Comparison of ENCODE assay signal across 13 cellular contexts in genomic region chr22:45775569-45776312, GRCh38.
DNase-seq lines count a peak whose midpoint lies in the region; ATAC-seq and TF ChIP-seq lines count a peak whose summit lies in the region.
"Had no signal": no experiment of that assay in that cellular context is flagged by ENCODE, and none has a peak within 500 bp of the region (broad histone marks: within the 10 kb centered on the region; RNA-seq: fewer than 3 reads in every experiment).

No MANE protein-coding gene starts in this region.

- H3K4me1 ChIP-seq in BLaER1 treated with 17β-estradiol and CSF1 and Interleukin-3, amounts not matched to agents 10 nM and 100 nM, result peaks cover 17 to 33% (median 21%) of the 10 kb centered on the region in 10 experiments

- peak overlapping the region in 10 of 11 experiments; percentile 35 to 78 (median 60); a peak in 17 of 22 replicates for H3K4me2 ChIP-seq in BLaER1 treated with 17β-estradiol and CSF1 and Interleukin-3, amounts not matched to agents 10 nM and 100 nM

- H3K4me1 Mint-ChIP-seq in natural killer cell treated with Interleukin-12 subunit alpha and Interleukin-12 subunit beta and Interleukin-15 and Interleukin-18, amount 100 ng/mL, for 72 hours (ENCODE audit: low read depth in 2 of 2), result peaks cover 2 to 10% of the 10 kb centered on the region in 2 donors

- H3K27ac ChIP-seq in BLaER1 treated with 17β-estradiol and CSF1 and Interleukin-3, amounts not matched to agents 10 nM and 100 nM, result peak overlapping the region in 4 of 11 experiments; percentile 13 to 64 (median 60); a peak in 6 of 22 replicates
- H3K27ac ChIP-seq: cardiac muscle cell had no signal

- H3K36me3 ChIP-seq in BLaER1 treated with 17β-estradiol and CSF1 and Interleukin-3, amounts not matched to agents 10 nM and 100 nM, result peaks cover 33 to 89% (median 60%) of the 10 kb centered on the region in 11 experiments
- H3K36me3 ChIP-seq: cardiac muscle cell had no signal

- H3K27ac Mint-ChIP-seq in natural killer cell treated with Interleukin-12 subunit alpha and Interleukin-12 subunit beta and Interleukin-15 and Interleukin-18, amount 100 ng/mL, for 72 hours, result no peak overlapping the region

- peaks cover 2 to 7% (median 3%) of the 10 kb centered on the region in 11 experiments; a peak in 16 of 22 replicates for H3K9me3 ChIP-seq in BLaER1 treated with 17β-estradiol and CSF1 and Interleukin-3, amounts not matched to agents 10 nM and 100 nM (replicated peaks in 1 of 11)

- H3K36me3 Mint-ChIP-seq in natural killer cell treated with Interleukin-12 subunit alpha and Interleukin-12 subunit beta and Interleukin-15 and Interleukin-18, amount 100 ng/mL, for 72 hours, result no peaks in the 10 kb centered on the region

- ATAC-seq in HG02852 (IDR thresholded peaks at IDR 0.05; ENCODE audit: unreplicated experiment) (peak; percentile 48), left cardiac atrium (no peak)
- ATAC-seq in natural killer cell treated with Interleukin-12 subunit alpha and Interleukin-12 subunit beta and Interleukin-15 and Interleukin-18, amount 100 ng/mL, for 72 hours, result no peak

- no peaks in the 10 kb centered on the region for H3K27me3 ChIP-seq in BLaER1 treated with 17β-estradiol and CSF1 and Interleukin-3, amounts not matched to agents 10 nM and 100 nM
- H3K27me3 ChIP-seq: cardiac muscle cell had no signal

- peak; percentile 32 for TF ChIP-seq POLR2A in GM19193 (IDR thresholded peaks at IDR 0.05; ENCODE audit: extremely low read depth, insufficient read depth, insufficient read length)

- no peaks in the 10 kb centered on the region for H3K27me3 Mint-ChIP-seq in natural killer cell treated with Interleukin-12 subunit alpha and Interleukin-12 subunit beta and Interleukin-15 and Interleukin-18, amount 100 ng/mL, for 72 hours

- H3K9ac ChIP-seq in BLaER1 treated with 17β-estradiol and CSF1 and Interleukin-3, amounts not matched to agents 10 nM and 100 nM, result no peak overlapping the region

- peaks cover 10 to 89% (median 41%) of the 10 kb centered on the region in 11 experiments; a peak in 16 of 22 replicates for H4K20me1 ChIP-seq in BLaER1 treated with 17β-estradiol and CSF1 and Interleukin-3, amounts not matched to agents 10 nM and 100 nM

- intact Hi-C loops in left cardiac atrium (cut with DNase I), result no loop called here

- peak; percentile 88 for DNase-seq in NAMALWA (ENCODE audit: low spot score)
- DNase-seq in left cardiac atrium, result no peak
- DNase-seq in natural killer cell treated with Interleukin-12 subunit alpha and Interleukin-12 subunit beta and Interleukin-15 and Interleukin-18, amount 100 ng/mL, for 72 hours (ENCODE audit: low spot score), result no peak
- no peak for DNase-seq in DMS79 treated with DMSO at 0.1 percent for 48 hours (lab: John Stamatoyannopoulos, UW)
- DNase-seq in activated CD4-positive, alpha-beta T cell treated with anti-CD3 and anti-CD28 coated beads for 4 hours, result no peak
- DNase-seq: GDM1; NCI-H1930; small intestine; stimulated activated naive CD4-positive, alpha-beta T cell had no signal

- H3K9me3 Mint-ChIP-seq in natural killer cell treated with Interleukin-12 subunit alpha and Interleukin-12 subunit beta and Interleukin-15 and Interleukin-18, amount 100 ng/mL, for 72 hours, result no peaks in the 10 kb centered on the region

- H3K4me3 Mint-ChIP-seq in natural killer cell treated with Interleukin-12 subunit alpha and Interleukin-12 subunit beta and Interleukin-15 and Interleukin-18, amount 100 ng/mL, for 72 hours, result no peak overlapping the region

- no peak overlapping the region for H3K4me3 ChIP-seq in BLaER1 treated with 17β-estradiol and CSF1 and Interleukin-3, amounts not matched to agents 10 nM and 100 nM
- H3K4me3 ChIP-seq: cardiac muscle cell had no signal
